ENCODE assay signal across 8 cellular contexts in genomic region chr12:1795785-1796514, GRCh38. TPM values are rescaled to one million over a fixed set of nuclear protein-coding genes. Genes with fewer than 3 reads are reported as not detected.
DNase-seq lines count a peak whose midpoint lies in the region; TF ChIP-seq lines count a peak whose summit lies in the region.

No MANE protein-coding gene starts in this region.

- DNase-seq in HAP-1 (ENCODE audit: low spot score in 2 of 2) (peak; percentile 85 to 95), MM.1S (peak; percentile 91), SKM-1 (lab: John Stamatoyannopoulos, UW; ENCODE audit: unreplicated experiment) (peak; percentile 45), head of caudate nucleus (peak; percentile 79 to 96 (median 93)), trophoblast cell (peak; percentile 83 to 90), tibial nerve (ENCODE audit: low spot score in 2 of 2) (peak; percentile 86 to 89)

- H3K79me1 ChIP-seq in trophoblast cell (ENCODE audit: low read length) = no peaks in the 10 kb centered on the region

- H4K12ac ChIP-seq in trophoblast cell (ENCODE audit: low read depth, low read length) = peak overlapping the region; percentile 9

- H3K27me3 ChIP-seq in HAP-1 (ENCODE audit: low read depth) (no peaks in the 10 kb centered on the region), MM.1S (replicated peaks; ENCODE audit: insufficient read depth, low read length) (peaks cover 4% of the 10 kb centered on the region; the same call in 1 of the 2 replicates), trophoblast cell (ENCODE audit: insufficient read depth, low read length) (no peaks in the 10 kb centered on the region), tibial nerve (no peaks in the 10 kb centered on the region)

- WGBS in trophoblast cell (ENCODE audit: extremely low coverage, insufficient coverage, insufficient read length) = no CpG with 5 or more reads among the region's 45 CpGs
- 2 to 5% methylated on average over 22 to 33 of the region's 45 CpGs for WGBS in tibial nerve, 2 donors

- no peak overlapping the region for H3K4ac ChIP-seq in trophoblast cell (ENCODE audit: low read depth, low read length)

- no peaks in the 10 kb centered on the region for H3K27me3 Mint-ChIP-seq in activated naive CD8-positive, alpha-beta T cell

- H3K36me3 ChIP-seq in HAP-1 (replicated peaks) = no peaks in the 10 kb centered on the region
- H3K36me3 ChIP-seq in MM.1S (replicated peaks; ENCODE audit: insufficient read depth, low read length) = no peaks in the 10 kb centered on the region
- no peaks in the 10 kb centered on the region for H3K36me3 ChIP-seq in trophoblast cell (ENCODE audit: control insufficient read depth in 1 of 2, insufficient read depth in 2 of 2, low read length in 2 of 2)
- H3K36me3 ChIP-seq in tibial nerve = no peaks in the 10 kb centered on the region

- H2AK5ac ChIP-seq in trophoblast cell (ENCODE audit: low read length) = no peak overlapping the region

- no peak overlapping the region for H2BK5ac ChIP-seq in trophoblast cell (ENCODE audit: low read depth, low read length, poor library complexity)

- H3K4me3 Mint-ChIP-seq in activated naive CD8-positive, alpha-beta T cell = peak overlapping the region; percentile 90

- H3K27ac Mint-ChIP-seq in activated naive CD8-positive, alpha-beta T cell = peak overlapping the region; percentile 90

- intact Hi-C loops in head of caudate nucleus (cut with DNase I) = loop anchor here (1.0 to 10.0 kb wide), 2 partner anchors 140 to 239 kb away; no protein-coding TSS in a partner anchor

- no peak overlapping the region for H3K23ac ChIP-seq in trophoblast cell (ENCODE audit: low read length)

- H3K27ac ChIP-seq in MM.1S (ENCODE audit: low read length) (no peak overlapping the region), trophoblast cell (ENCODE audit: low read depth, low read length) (no peak overlapping the region), tibial nerve (peak overlapping the region; percentile 82 to 98 (median 94))

- peak overlapping the region; percentile 80 for H4K8ac ChIP-seq in trophoblast cell (ENCODE audit: low read depth, low read length)

- H4K20me1 ChIP-seq in MM.1S (ENCODE audit: insufficient read depth, low read length) = no peaks in the 10 kb centered on the region

- H3K79me2 ChIP-seq in MM.1S (ENCODE audit: low read length) (no peaks in the 10 kb centered on the region), trophoblast cell (ENCODE audit: control insufficient read depth, insufficient read depth, low read length, poor library complexity) (no peaks in the 10 kb centered on the region)

- H4K91ac ChIP-seq in trophoblast cell (ENCODE audit: low read depth, low read length) = peak overlapping the region; percentile 10

- no peaks in the 10 kb centered on the region for H3K9me3 ChIP-seq in HAP-1
- H3K9me3 ChIP-seq in MM.1S (replicated peaks; ENCODE audit: insufficient read depth, low read length) = no peaks in the 10 kb centered on the region
- no peaks in the 10 kb centered on the region for H3K9me3 ChIP-seq in trophoblast cell (ENCODE audit: insufficient read depth, low read depth, low read length)
- no peaks in the 10 kb centered on the region for H3K9me3 ChIP-seq in tibial nerve

- no peak overlapping the region for H2BK120ac ChIP-seq in trophoblast cell (ENCODE audit: insufficient read depth, low read length, poor library complexity)

- no peaks in the 10 kb centered on the region for H3K36me3 Mint-ChIP-seq in activated naive CD8-positive, alpha-beta T cell

- no peaks in the 10 kb centered on the region for H3K9me2 ChIP-seq in MM.1S (replicated peaks; ENCODE audit: insufficient read depth, low read length)

- no peaks in the 10 kb centered on the region for H3K9me3 Mint-ChIP-seq in activated naive CD8-positive, alpha-beta T cell (ENCODE audit: low read depth)

- H3K14ac ChIP-seq in trophoblast cell (ENCODE audit: low read length) = peak overlapping the region; percentile 43

- H3K4me1 Mint-ChIP-seq in activated naive CD8-positive, alpha-beta T cell (ENCODE audit: low read depth) = peaks cover 17% of the 10 kb centered on the region

- no peak overlapping the region for H2BK12ac ChIP-seq in trophoblast cell (ENCODE audit: low read length)

- peak; percentile 92 for TF ChIP-seq CTCF in MM.1S (IDR thresholded peaks at IDR 0.05; ENCODE audit: low read length)
- TF ChIP-seq CTCF in tibial nerve (IDR thresholded peaks at IDR 0.05) = peak; percentile 96 to 100 (median 99)

- no peaks in the 10 kb centered on the region for H3F3A ChIP-seq in MM.1S (ENCODE audit: insufficient read depth, low read length)

- peak in 1 of 2 donors; percentile 97 for TF ChIP-seq EP300 in tibial nerve (IDR thresholded peaks at IDR 0.05)

- peak overlapping the region; percentile 96 for H2AFZ ChIP-seq in MM.1S (ENCODE audit: low read length)
- peak overlapping the region; percentile 54 for H2AFZ ChIP-seq in trophoblast cell (ENCODE audit: insufficient read depth, low read length, poor library complexity)

- H3K4me2 ChIP-seq in MM.1S (ENCODE audit: low read depth, low read length) (peak overlapping the region; percentile 99), trophoblast cell (ENCODE audit: low read length) (peak overlapping the region; percentile 64)

- H3K4me1 ChIP-seq in HAP-1 = peaks cover 8% of the 10 kb centered on the region
- H3K4me1 ChIP-seq in MM.1S (ENCODE audit: low read length) = no peaks in the 10 kb centered on the region
- H3K4me1 ChIP-seq in trophoblast cell (ENCODE audit: control insufficient read depth in 1 of 2, insufficient read depth in 2 of 2, low read length in 2 of 2) = peaks cover 5 to 6% of the 10 kb centered on the region in 2 experiments
- peaks cover 0 to 64% (median 13%) of the 10 kb centered on the region in 4 donors for H3K4me1 ChIP-seq in tibial nerve

- peak overlapping the region; percentile 70 for H3K9ac ChIP-seq in MM.1S (ENCODE audit: low read length)
- H3K9ac ChIP-seq in trophoblast cell (ENCODE audit: low read length) = no peak overlapping the region

- TF ChIP-seq POLR2A in GM10847 (IDR thresholded peaks at IDR 0.05; ENCODE audit: extremely low read depth, insufficient read length) (peak; percentile 85), tibial nerve (IDR thresholded peaks at IDR 0.05) (peak; percentile 86 to 92)

- in situ Hi-C loops in HAP-1 (cut with MboI; ENCODE audit: low sequenced_read_pairs) = no loop called here

- H3K4me3 ChIP-seq in HAP-1 = peak overlapping the region; percentile 36
- peak overlapping the region; percentile 81 for H3K4me3 ChIP-seq in MM.1S (ENCODE audit: low read length)
- peak overlapping the region; percentile 58 for H3K4me3 ChIP-seq in trophoblast cell (ENCODE audit: low read depth, low read length)
- H3K4me3 ChIP-seq in tibial nerve = peak overlapping the region; percentile 65 to 88 (median 79)

- no peak overlapping the region for H3K18ac ChIP-seq in trophoblast cell (ENCODE audit: low read length)

RNA-seq across cellular contexts. Expression of gene LRTM2, which starts 24.4 kb away (rescaled TPM):
- 0.04 and 0.07 TPM in 2 replicates for polyA plus RNA-seq in trophoblast cell (2013)
- not detected for total RNA-seq in tibial nerve

Comparison
In these comparisons a context has a peak if more than half of its experiments do, and no peak if none do; other contexts are left out.
1. H3K27ac ChIP-seq: peak in tibial nerve (4 of 4); none in MM.1S (single experiment) and trophoblast cell (single experiment).
2. Peak in every context shown above with its lines, with median percentiles within 50 percentile points of each other: DNase-seq and H3K4me3 ChIP-seq.